ENCODE assay signal across 21 cellular contexts in genomic region chr6:4662886-4663285, GRCh38.
"Had no signal": no experiment of that assay in that cellular context is flagged by ENCODE, and none has a peak within 500 bp of the region (broad histone marks: within the 10 kb centered on the region; RNA-seq: fewer than 3 reads in every experiment).

No MANE protein-coding gene starts in this region.

- H3K27ac ChIP-seq: parathyroid adenoma, right atrium auricular region, thyroid gland had no signal

- H3K9ac ChIP-seq: parathyroid adenoma had no signal

- H3K4me1 ChIP-seq: parathyroid adenoma, right atrium auricular region, thyroid gland had no signal

- H3K4me3 ChIP-seq: coronary artery, esophagus squamous epithelium, right atrium auricular region, stomach, thyroid gland had no signal

- H3K9me3 ChIP-seq: esophagus squamous epithelium, right atrium auricular region, stomach, thyroid gland had no signal

- H2AFZ ChIP-seq: parathyroid adenoma had no signal

- H3K79me2 ChIP-seq: parathyroid adenoma had no signal

- DNase-seq: dermis blood vessel endothelial cell; effector memory CD4-positive, alpha-beta T cell; erythroblast; esophagus squamous epithelium; mesendoderm; midbrain; naive thymus-derived CD8-positive, alpha-beta T cell; nephron progenitor cell; occipital lobe; stimulated activated CD4-positive, alpha-beta T cell treated with anti-CD3 and anti-CD28 coated beads, Interleukin-2, amount 100 ng/mL, for 24 hours; stimulated activated CD4-positive, alpha-beta T cell treated with anti-CD3 and anti-CD28 coated beads, Interleukin-4, amount 100 ng/mL, for 24 hours; stimulated activated naive CD4-positive, alpha-beta T cell treated with Interleukin-2 at 50 U/mL for 16 hours; stomach; thyroid gland had no signal

- H3K27me3 ChIP-seq: esophagus squamous epithelium, right atrium auricular region, stomach, thyroid gland had no signal

- FAIRE-seq: frontal cortex, keratinocyte had no signal

- ATAC-seq: naive thymus-derived CD8-positive, alpha-beta T cell; sciatic nerve; stimulated activated effector memory CD8-positive, alpha-beta T cell treated with anti-CD3 and anti-CD28 coated beads, Interleukin-12 subunit alpha, Interleukin-12 subunit beta, amount 100 ng/mL, for 72 hours had no signal

- H3K36me3 ChIP-seq: esophagus squamous epithelium, right atrium auricular region, stomach, thyroid gland had no signal
